ENCODE assay signal across 8 cellular contexts in the genomic region with DNA sequence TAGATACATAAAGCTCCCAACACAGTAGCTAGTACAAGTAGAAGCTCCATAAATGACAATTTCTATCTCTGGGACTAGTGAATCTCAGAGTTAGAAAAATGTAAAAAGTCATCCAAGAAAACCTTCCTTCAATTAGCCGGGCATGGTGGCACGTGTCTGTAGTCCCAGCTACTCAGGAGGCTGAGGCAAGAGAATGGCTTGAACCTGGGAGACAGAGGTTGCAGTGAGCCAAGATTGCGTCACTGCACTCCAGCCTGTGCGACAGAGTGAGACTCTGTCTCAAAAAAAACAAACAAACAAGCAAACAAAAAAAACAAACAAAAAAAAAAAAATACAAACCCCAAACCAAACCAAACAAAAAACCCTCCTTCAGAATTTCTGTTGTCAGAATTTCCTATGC.
DNase-seq lines count a peak whose midpoint lies in the region; ATAC-seq, FAIRE-seq and TF ChIP-seq lines count a peak whose summit lies in the region.
"Not testable (repeated sequence)": the region's sequence is repeated elsewhere in the genome, so short reads cannot be mapped to it uniquely, and the experiment has no call there.

No MANE protein-coding gene starts in this region.

- H3K27ac ChIP-seq in Panc1 (ENCODE audit: low read length), result peak overlapping the region; percentile 82
- H3K27ac ChIP-seq in brain microvascular endothelial cell, result peak overlapping the region; percentile 92
- peak overlapping the region; percentile 67 to 88 for H3K27ac ChIP-seq in esophagus (ENCODE audit: low read depth in 2 of 2, low read length in 1 of 2)
- not testable (repeated sequence) for H3K27ac ChIP-seq in HepG2 (ENCODE audit: extremely low read length, insufficient read depth, low read length)
- peak overlapping the region; percentile 53 for H3K27ac ChIP-seq in psoas muscle
- peak overlapping the region; percentile 16 for H3K27ac ChIP-seq in suprapubic skin

- TF ChIP-seq POLR2A in HepG2 (IDR thresholded peaks at IDR 0.05; ENCODE audit: insufficient read depth in 1 of 2, low read depth in 2 of 2, low read length in 2 of 2); suprapubic skin (IDR thresholded peaks at IDR 0.05): not testable (repeated sequence)

- H2AFZ ChIP-seq in HepG2 (ENCODE audit: low read length), result not testable (repeated sequence)

- not testable (repeated sequence) for H3K27me3 ChIP-seq in Caco-2 (replicated peaks; ENCODE audit: control insufficient read depth, insufficient read depth, low read length); Panc1 (ENCODE audit: control insufficient read depth, insufficient read depth, low read length); brain microvascular endothelial cell (replicated peaks); esophagus (ENCODE audit: control insufficient read depth in 1 of 2, insufficient read depth in 2 of 2, low read length in 2 of 2); HepG2 (ENCODE audit: control insufficient read depth in 1 of 2, insufficient read depth in 2 of 2, low read length in 2 of 2); psoas muscle (ENCODE audit: insufficient read depth in 3 of 3, low read length in 2 of 3); suprapubic skin

- peak overlapping the region; percentile 89 for H3K27ac Mint-ChIP-seq in Caco-2 (ENCODE audit: unreplicated experiment)
- peak overlapping the region; percentile 92 for H3K27ac Mint-ChIP-seq in HFFc6

- not testable (repeated sequence) for H3K4me3 ChIP-seq in Caco-2 (ENCODE audit: low read depth, low read length); Panc1 (ENCODE audit: low read depth in 2 of 2, low read length in 2 of 2); brain microvascular endothelial cell (ENCODE audit: low read depth, low read length); esophagus (ENCODE audit: low read depth in 1 of 2, low read length in 2 of 2); HepG2 (replicated peaks in 1 of 3; ENCODE audit: insufficient read depth in 1 of 3, low read depth in 2 of 3, low read length in 3 of 3); psoas muscle; suprapubic skin

- intact Hi-C loops in Caco-2 (cut with micrococcal nuclease; ENCODE audit: unreplicated experiment); Panc1 (cut with micrococcal nuclease; ENCODE audit: unreplicated experiment); HepG2 (cut with micrococcal nuclease; ENCODE audit: unreplicated experiment); psoas muscle (cut with DNase I): not testable (repeated sequence)

- H3K4me2 ChIP-seq in HepG2 (ENCODE audit: low read depth, low read length), result peak overlapping the region; percentile 23; the same call in 1 of the 2 replicates

- not testable (repeated sequence) for H3K9me3 Mint-ChIP-seq in Caco-2 (ENCODE audit: unreplicated experiment); HFFc6

- not testable (repeated sequence) for H3K4me3 Mint-ChIP-seq in Caco-2 (ENCODE audit: unreplicated experiment)
- H3K4me3 Mint-ChIP-seq in HFFc6, result peak overlapping the region; percentile 63; the same call in 1 of the 2 replicates

- H3K79me2 ChIP-seq in HepG2 (ENCODE audit: insufficient read depth, low read length), result not testable (repeated sequence)

- H3K36me3 ChIP-seq in Caco-2 (ENCODE audit: control insufficient read depth, insufficient read depth, low read length); Panc1 (ENCODE audit: control insufficient read depth, insufficient read depth, low read length); brain microvascular endothelial cell (replicated peaks); esophagus (ENCODE audit: control insufficient read depth in 2 of 2, insufficient read depth in 2 of 2, low read length in 1 of 2); HepG2 (replicated peaks in 1 of 2; ENCODE audit: control insufficient read depth in 1 of 2, insufficient read depth in 2 of 2, low read length in 2 of 2); psoas muscle (ENCODE audit: insufficient read depth in 1 of 2, low read depth in 1 of 2); suprapubic skin: not testable (repeated sequence)

- H3K36me3 Mint-ChIP-seq in Caco-2 (ENCODE audit: insufficient read depth, unreplicated experiment); HFFc6 (ENCODE audit: low read depth): not testable (repeated sequence)

- not testable (repeated sequence) for H3K9me3 ChIP-seq in Caco-2; Panc1 (ENCODE audit: control insufficient read depth, insufficient read depth, low read depth, low read length); esophagus (ENCODE audit: control insufficient read depth in 2 of 2, insufficient read depth in 1 of 2, low read depth in 1 of 2, low read length in 1 of 2); HepG2 (ENCODE audit: low read length); psoas muscle; suprapubic skin

- peaks cover 40% of the 10 kb centered on the region for H3K4me1 ChIP-seq in Caco-2
- peaks cover 33% of the 10 kb centered on the region for H3K4me1 ChIP-seq in Panc1 (ENCODE audit: control insufficient read depth, insufficient read depth, low read length)
- not testable (repeated sequence) for H3K4me1 ChIP-seq in esophagus (ENCODE audit: control insufficient read depth in 2 of 2, insufficient read depth in 2 of 2, low read length in 1 of 2)
- peaks cover 27% of the 10 kb centered on the region for H3K4me1 ChIP-seq in HepG2 (ENCODE audit: insufficient read depth, low read length)
- H3K4me1 ChIP-seq in psoas muscle, result peaks cover 25% of the 10 kb centered on the region
- peaks cover 21% of the 10 kb centered on the region for H3K4me1 ChIP-seq in suprapubic skin

- H3K4me1 Mint-ChIP-seq in Caco-2 (ENCODE audit: low read depth, unreplicated experiment) (peaks cover 43% of the 10 kb centered on the region), HFFc6 (ENCODE audit: low read depth) (peaks cover 71% of the 10 kb centered on the region)

- CTCF ChIA-PET in Caco-2 (lab: Charles Lee); Panc1 (lab: Charles Lee); HepG2 (lab: Yijun Ruan, JAX; ENCODE audit: low intra/inter-chr PET ratio, low total read pairs): not testable (repeated sequence)

- WGBS in esophagus, 2 donors, result 60% methylated on average over 4 of the region's 4 CpGs
- 13% methylated on average over 4 of the region's 4 CpGs for WGBS in HepG2 (ENCODE audit: low lambda C conversion rate)
- WGBS in psoas muscle, 3 donors, result 38 to 64% (median 50%) methylated on average over 4 of the region's 4 CpGs
- WGBS in suprapubic skin, result 54% methylated on average over 4 of the region's 4 CpGs

- not testable (repeated sequence) for TF ChIP-seq CTCF in Caco-2 (IDR thresholded peaks at IDR 0.05; ENCODE audit: insufficient read depth in 1 of 2, low read depth in 1 of 2, low read length in 1 of 2, severe bottlenecking in 1 of 2, unreplicated experiment in 1 of 2); HFFc6 (IDR thresholded peaks at IDR 0.05); Panc1 (IDR thresholded peaks at IDR 0.05); brain microvascular endothelial cell (IDR thresholded peaks at IDR 0.05; ENCODE audit: low read depth, low read length, missing control alignments); HepG2 (CRISPR knock-in tag; IDR thresholded peaks at IDR 0.05); psoas muscle (IDR thresholded peaks at IDR 0.05); suprapubic skin (IDR thresholded peaks at IDR 0.05)

- not testable (repeated sequence) for DNase-seq in Caco-2; HFFc6; Panc1 (ENCODE audit: low read depth, low spot score); brain microvascular endothelial cell; HepG2 (ENCODE audit: low spot score); psoas muscle; suprapubic skin (ENCODE audit: low spot score in 2 of 2)

- not testable (repeated sequence) for FAIRE-seq in HepG2 (lab: Jason Lieb, UNC)

- not testable (repeated sequence) for BruUV-seq in Caco-2 (replicated peaks; lab: Mats Ljungman, UMichigan); Panc1 (replicated peaks; lab: Mats Ljungman, UMichigan); HepG2 (replicated peaks; lab: Mats Ljungman, UMichigan)

- not testable (repeated sequence) for TF ChIP-seq RAD21 in HepG2 (CRISPR knock-in tag; IDR thresholded peaks at IDR 0.05)

- not testable (repeated sequence) for ATAC-seq in Panc1, HepG2, psoas muscle

- H4K20me1 ChIP-seq in HepG2 (ENCODE audit: insufficient read depth, low read length), result not testable (repeated sequence)

- POLR2A ChIA-PET in Caco-2 (lab: Charles Lee), result not testable (repeated sequence)
- POLR2A ChIA-PET in Panc1 (lab: Charles Lee) (interaction anchor here (0.5 kb wide), 1 partner anchor 42 kb away, joined by 7 read pairs; no protein-coding TSS in a partner anchor), HepG2 (lab: Yijun Ruan, JAX) (interaction anchor here (1.6 kb wide), 1 partner anchor 64 kb away, joined by 5 read pairs; a partner anchor contains a TSS)

- H3K27me3 Mint-ChIP-seq in Caco-2 (ENCODE audit: insufficient read depth, unreplicated experiment); HFFc6 (ENCODE audit: insufficient read depth): not testable (repeated sequence)

- H3K9ac ChIP-seq in HepG2 (ENCODE audit: insufficient read depth, low read depth, low read length), result not testable (repeated sequence)

- in situ Hi-C loops in Panc1 (cut with HindIII; ENCODE audit: low pct_unique_long_range_greater_than_20kb, low sequenced_read_pairs); brain microvascular endothelial cell (cut with HindIII; ENCODE audit: low pct_ligation_motif_present, low sequenced_read_pairs): not testable (repeated sequence)
- in situ Hi-C loops in HepG2 (cut with HindIII; ENCODE audit: extremely low pct_ligation_motif_present, low pct_unique_long_range_greater_than_20kb), result loop anchor here (10.0 kb wide), 1 partner anchor 196 kb away; no protein-coding TSS in a partner anchor

- not testable (repeated sequence) for TF ChIP-seq EP300 in HepG2 (IDR thresholded peaks at IDR 0.05; ENCODE audit: low read depth in 2 of 2, low read length in 2 of 2); HepG2 (CRISPR knock-in tag; IDR thresholded peaks at IDR 0.05; ENCODE audit: borderline replicate concordance); suprapubic skin (IDR thresholded peaks at IDR 0.05)
